In genomic region chr1:232557661-232558260, GRCh38 we compare ENCODE assay signal across 20 cellular contexts.
DNase-seq lines count a peak whose midpoint lies in the region; ATAC-seq and TF ChIP-seq lines count a peak whose summit lies in the region.
"Had no signal": no experiment of that assay in that cellular context is flagged by ENCODE, and none has a peak within 500 bp of the region (broad histone marks: within the 10 kb centered on the region; RNA-seq: fewer than 3 reads in every experiment).

No MANE protein-coding gene starts in this region.

- no peak overlapping the region for H3K4me3 ChIP-seq in right atrium auricular region
- H3K4me3 ChIP-seq in iPS-18c (ENCODE audit: insufficient read depth, low read depth, low read length): 0 out of 2 replicates have a peak overlapping the region, but pooled peaks have one; percentile 5
- H3K4me3 ChIP-seq in smooth muscle cell: no peak overlapping the region
- H3K4me3 ChIP-seq: dorsolateral prefrontal cortex, GM12878, GM23248, upper lobe of left lung had no signal

- peaks cover 61% of the 10 kb centered on the region for H3K79me2 ChIP-seq in smooth muscle cell (ENCODE audit: low read depth)

- no peak overlapping the region for H2AFZ ChIP-seq in smooth muscle cell (ENCODE audit: low read depth)
- H2AFZ ChIP-seq: GM23248 had no signal

- peaks cover 44% of the 10 kb centered on the region for H3F3A ChIP-seq in smooth muscle cell (ENCODE audit: low read depth)

- H3K27me3 ChIP-seq in right atrium auricular region (no peaks in the 10 kb centered on the region), smooth muscle cell (ENCODE audit: low read depth) (no peaks in the 10 kb centered on the region)
- H3K27me3 ChIP-seq: dorsolateral prefrontal cortex, upper lobe of left lung had no signal

- ATAC-seq in left cardiac atrium (no peak), HG02885 (IDR thresholded peaks at IDR 0.05; ENCODE audit: poor library complexity, unreplicated experiment) (no peak)
- ATAC-seq: GM12878; natural killer cell treated with Interleukin-12 subunit alpha and Interleukin-12 subunit beta and Interleukin-15 and Interleukin-18, amount 100 ng/mL, for 72 hours had no signal

- WGBS in smooth muscle cell (ENCODE audit: low lambda C conversion rate): 34% methylated on average over 3 of the region's 3 CpGs

- TF ChIP-seq CTCF in right atrium auricular region (IDR thresholded peaks at IDR 0.05): no peak
- no peak for TF ChIP-seq CTCF in smooth muscle cell (IDR thresholded peaks at IDR 0.05; ENCODE audit: borderline replicate concordance, insufficient read depth, poor library complexity, severe bottlenecking)

- peak overlapping the region; percentile 8 to 85 for H3K27ac ChIP-seq in right atrium auricular region
- H3K27ac ChIP-seq in smooth muscle cell (ENCODE audit: low read depth): peak overlapping the region; percentile 91
- H3K27ac ChIP-seq: dorsolateral prefrontal cortex, GM23248 had no signal

- H3K9me3 ChIP-seq in right atrium auricular region: no peaks in the 10 kb centered on the region
- no peaks in the 10 kb centered on the region for H3K9me3 ChIP-seq in iPS-18c (ENCODE audit: control insufficient read depth, insufficient read depth, low read length)
- no peaks in the 10 kb centered on the region for H3K9me3 ChIP-seq in smooth muscle cell (replicated peaks; ENCODE audit: low read depth)
- H3K9me3 ChIP-seq: upper lobe of left lung had no signal

- H3K9ac ChIP-seq in smooth muscle cell (ENCODE audit: low read depth): no peak overlapping the region
- H3K9ac ChIP-seq: GM23248 had no signal

- H3K4me2 ChIP-seq in smooth muscle cell: peak overlapping the region; percentile 68

- no peaks in the 10 kb centered on the region for H3K36me3 ChIP-seq in right atrium auricular region
- no peaks in the 10 kb centered on the region for H3K36me3 ChIP-seq in smooth muscle cell (ENCODE audit: low read depth)
- H3K36me3 ChIP-seq: upper lobe of left lung had no signal

- H3K4me1 ChIP-seq in right atrium auricular region (peaks cover 0 to 91% of the 10 kb centered on the region in 2 donors), smooth muscle cell (ENCODE audit: low read depth) (peaks cover 83% of the 10 kb centered on the region)

- no peak for DNase-seq in right atrium auricular region (ENCODE audit: low spot score)
- DNase-seq in left cardiac atrium: no peak
- DNase-seq in NCI-H345 (lab: John Stamatoyannopoulos, UW): peak; percentile 48
- no peak for DNase-seq in smooth muscle cell (lab: John Stamatoyannopoulos, UW; ENCODE audit: unreplicated experiment)
- DNase-seq in anterior cingulate cortex (lab: John Stamatoyannopoulos, UW): no peak
- DNase-seq in AG20443 (ENCODE audit: low spot score): no peak
- DNase-seq: activated CD4-positive, alpha-beta T cell treated with anti-CD3 and anti-CD28 coated beads for 4 hours; CD4-positive, alpha-beta T cell; DMS79; dorsolateral prefrontal cortex; erythroblast; GM23248; Karpas-422; NCI-H526; stimulated activated CD4-positive, alpha-beta T cell treated with anti-CD3 and anti-CD28 coated beads, Interleukin-4, amount 100 ng/mL, for 24 hours; upper lobe of left lung had no signal

- intact Hi-C loops in left cardiac atrium (cut with DNase I): loop anchor here in 1 of 2 donors (10.0 kb wide), 1 partner anchor 67 kb away; no protein-coding TSS in a partner anchor

- peaks cover 2% of the 10 kb centered on the region for H4K20me1 ChIP-seq in smooth muscle cell (ENCODE audit: low read depth)
